In genomic region chr4:77843628-77844027, GRCh38 we compare ENCODE assay signal across 1 cellular context.
TF ChIP-seq lines count a peak whose summit lies in the region.

No MANE protein-coding gene starts in this region.

TF ChIP-seq in H1, 55 proteins besides CTCF, POLR2A, EP300 and RAD21:
- TF ChIP-seq TEAD4 (IDR thresholded peaks at IDR 0.05; ENCODE audit: low read depth, low read length) (no peak), CHD2 (IDR thresholded peaks at IDR 0.05; ENCODE audit: low read length) (no peak)
